In the genomic region with DNA sequence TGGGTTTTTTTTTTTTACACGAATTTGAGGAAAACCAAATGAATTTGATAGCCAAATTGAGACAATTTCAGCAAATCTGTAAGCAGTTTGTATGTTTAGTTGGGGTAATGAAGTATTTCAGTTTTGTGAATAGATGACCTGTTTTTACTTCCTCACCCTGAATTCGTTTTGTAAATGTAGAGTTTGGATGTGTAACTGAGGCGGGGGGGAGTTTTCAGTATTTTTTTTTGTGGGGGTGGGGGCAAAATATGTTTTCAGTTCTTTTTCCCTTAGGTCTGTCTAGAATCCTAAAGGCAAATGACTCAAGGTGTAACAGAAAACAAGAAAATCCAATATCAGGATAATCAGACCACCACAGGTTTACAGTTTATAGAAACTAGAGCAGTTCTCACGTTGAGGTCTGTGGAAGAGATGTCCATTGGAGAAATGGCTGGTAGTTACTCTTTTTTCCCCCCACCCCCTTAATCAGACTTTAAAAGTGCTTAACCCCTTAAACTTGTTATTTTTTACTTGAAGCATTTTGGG, we compare ENCODE assay signal across 8 cellular contexts. TPM values are rescaled to one million over a fixed set of nuclear protein-coding genes. Genes with fewer than 3 reads are reported as not detected.
DNase-seq lines count a peak whose midpoint lies in the region; ATAC-seq, FAIRE-seq and TF ChIP-seq lines count a peak whose summit lies in the region.

No MANE protein-coding gene starts in this region.

- H3K36me3 ChIP-seq in HCT116 (ENCODE audit: control insufficient read depth in 1 of 2, insufficient read depth in 2 of 2, low read length in 2 of 2), result peaks cover 48 to 64% of the 10 kb centered on the region in 2 experiments
- peaks cover 71% of the 10 kb centered on the region for H3K36me3 ChIP-seq in K562 (ENCODE audit: control insufficient read depth, insufficient read depth, low read length)
- peaks cover 11 to 43% (median 29%) of the 10 kb centered on the region in 4 donors for H3K36me3 ChIP-seq in right lobe of liver

- in situ Hi-C loops in K562 (cut with MboI), result no loop called here

- H3K79me2 ChIP-seq in HCT116 (ENCODE audit: insufficient read depth, low read length) (peaks cover 96% of the 10 kb centered on the region), K562 (ENCODE audit: control insufficient read depth, insufficient read depth, low read length) (peaks cover 97% of the 10 kb centered on the region)

- no peak for FAIRE-seq in K562 (lab: Jason Lieb, UNC)

- H2AFZ ChIP-seq in HCT116 (ENCODE audit: low read depth, low read length, poor library complexity, severe bottlenecking) (no peak overlapping the region), K562 (ENCODE audit: low read depth, low read length) (no peak overlapping the region)

- WGBS in K562 (ENCODE audit: insufficient coverage, low coverage, missing lambda C conversion rate), result 0% methylated on average over 4 of the region's 4 CpGs
- 0% methylated on average over 4 of the region's 4 CpGs for WGBS in right lobe of liver (ENCODE audit: insufficient coverage, low coverage, low lambda C conversion rate, missing lambda C conversion rate)

- TF ChIP-seq RAD21 in HCT116 (IDR thresholded peaks at IDR 0.05; ENCODE audit: low read depth) (no peak), K562 (CRISPR knock-in tag; conservative IDR thresholded peaks at IDR 0.05 in 1 of 2, IDR thresholded peaks at IDR 0.05 in 1 of 2) (no peak)

- CTCF ChIA-PET in HCT116 (lab: Charles Lee), result interaction anchor here (1.3 kb wide), 1 partner anchor 9 kb away, joined by 3 read pairs; no protein-coding TSS in a partner anchor
- CTCF ChIA-PET in K562 (lab: Yijun Ruan, JAX; ENCODE audit: low intra/inter-chr PET ratio), result no interaction called here

- H3K9me2 ChIP-seq in HCT116 (ENCODE audit: insufficient read depth), result no peaks in the 10 kb centered on the region

- no peak for TF ChIP-seq EP300 in K562 (IDR thresholded peaks at IDR 0.05; ENCODE audit: low read length)

- BruUV-seq in HCT116 (replicated peaks; lab: Mats Ljungman, UMichigan), result no TSS peak
- BruUV-seq in K562 (replicated peaks; lab: Mats Ljungman, UMichigan), result no TSS peak

- ATAC-seq in HCT116 (no peak), K562 (no peak), right lobe of liver (no peak)

- peaks cover 49 to 87% of the 10 kb centered on the region in 2 experiments for H3K4me1 ChIP-seq in HCT116 (ENCODE audit: control insufficient read depth in 1 of 2, insufficient read depth in 2 of 2, low read length in 2 of 2)
- peaks cover 8% of the 10 kb centered on the region in 2 experiments; a peak in 3 of 5 replicates for H3K4me1 ChIP-seq in K562 (replicated peaks in 1 of 2; ENCODE audit: control insufficient read depth in 2 of 2, insufficient read depth in 2 of 2, low read length in 2 of 2)
- H3K4me1 ChIP-seq in right lobe of liver, result peaks cover 0 to 42% (median 4%) of the 10 kb centered on the region in 4 donors

- H3K27ac ChIP-seq in 22Rv1 (peak overlapping the region; percentile 98), HCT116 (ENCODE audit: low read depth, low read length) (peak overlapping the region; percentile 98), K562 (ENCODE audit: extremely low read depth, low read depth, low read length) (peak overlapping the region; percentile 99), right lobe of liver (peak overlapping the region; percentile 99 to 100 (median 100))

- H3K27me3 ChIP-seq in HCT116 (ENCODE audit: insufficient read depth, low read length), result no peaks in the 10 kb centered on the region
- no peaks in the 10 kb centered on the region for H3K27me3 ChIP-seq in K562 (ENCODE audit: control insufficient read depth in 2 of 2, insufficient read depth in 2 of 2, low read length in 2 of 2)
- no peaks in the 10 kb centered on the region for H3K27me3 ChIP-seq in right lobe of liver

- H3K4me2 ChIP-seq in HCT116 (ENCODE audit: low read length), result peak overlapping the region; percentile 85
- H3K4me2 ChIP-seq in K562 (ENCODE audit: insufficient read depth, low read length), result peak overlapping the region; percentile 94

- POLR2A ChIA-PET in HCT116 (lab: Charles Lee), result interaction anchor here (0.7 to 26.7 kb wide), 17 partner anchors 7 to 171 kb away, joined by 3 to 1499 read pairs (median 4); partner anchors contain the start of genes NEAT1, PCNX3 and ZNRD2
- POLR2A ChIA-PET in K562 (lab: Yijun Ruan, JAX), result interaction anchor here (0.6 to 27.6 kb wide), 51 partner anchors 8 to 1897 kb away, joined by 3 to 2118 read pairs (median 15); partner anchors contain the start of genes DPF2, FAM89B, FRMD8 and KCNK7

- DNase-seq in HCT116 (ENCODE audit: low read depth, low spot score) (no peak), K562 (ENCODE audit: extremely low read depth in 1 of 4, low spot score in 3 of 4) (peak in 1 of 4 experiments; percentile 12), right lobe of liver (no peak), activated T-cell treated with anti-CD3 and anti-CD28 coated beads for 4 hours (no peak), DMS 273 treated with DMSO at 0.1 percent for 48 hours (lab: John Stamatoyannopoulos, UW) (no peak), GM19238 (ENCODE audit: insufficient read length, low spot score) (no peak)
- no peak for DNase-seq in activated CD8-positive, alpha-beta memory T cell treated with anti-CD3 and anti-CD28 coated beads, Interleukin-2, amount 50 U/mL, for 4 hours

- intact Hi-C loops in HCT116 (cut with micrococcal nuclease) (no loop called here), K562 (cut with micrococcal nuclease) (no loop called here), right lobe of liver (cut with DNase I) (no loop called here)

- H3K9me3 ChIP-seq in HCT116 (ENCODE audit: control insufficient read depth in 1 of 2, insufficient read depth in 1 of 2, low read depth in 1 of 2, low read length in 2 of 2) (no peaks in the 10 kb centered on the region), K562 (replicated peaks; ENCODE audit: control insufficient read depth, insufficient read depth, low read depth, low read length) (no peaks in the 10 kb centered on the region), right lobe of liver (no peaks in the 10 kb centered on the region)

- H4K20me1 ChIP-seq in HCT116 (ENCODE audit: insufficient read depth) (peaks cover 65% of the 10 kb centered on the region), K562 (replicated peaks; ENCODE audit: control insufficient read depth, insufficient read depth, low read length) (peaks cover 69% of the 10 kb centered on the region)

- H3K9ac ChIP-seq in HCT116 (ENCODE audit: low read length), result peak overlapping the region; percentile 93
- peak overlapping the region; percentile 100 for H3K9ac ChIP-seq in K562 (ENCODE audit: insufficient read depth in 1 of 2, low read depth in 2 of 2, low read length in 2 of 2)

- TF ChIP-seq POLR2A in HCT116 (IDR thresholded peaks at IDR 0.05; ENCODE audit: borderline replicate concordance, extremely low read depth, insufficient read depth, insufficient read length) (no peak), K562 (conservative IDR thresholded peaks at IDR 0.05) (no peak), right lobe of liver (IDR thresholded peaks at IDR 0.05) (no peak)

- H3K9me1 ChIP-seq in K562 (ENCODE audit: control insufficient read depth, insufficient read depth, low read length), result peaks cover 5% of the 10 kb centered on the region

- H3K4me3 ChIP-seq in HCT116 (replicated peaks in 1 of 2; ENCODE audit: low read depth in 1 of 2, low read length in 2 of 2), result peak overlapping the region; percentile 57 to 79
- H3K4me3 ChIP-seq in K562, result peak overlapping the region; percentile 84
- H3K4me3 ChIP-seq in right lobe of liver, result peak overlapping the region; percentile 61 to 75 (median 67)

- RAD21 ChIA-PET in HCT116 (lab: Charles Lee; ENCODE audit: low non-redundant PET in 1 of 2, low total read pairs in 2 of 2, uncharacterized antibody in 2 of 2, unreplicated experiment in 2 of 2), result interaction anchor here in 1 of 2 experiments (5.1 kb wide), 1 partner anchor 29 kb away, joined by 27 read pairs; no protein-coding TSS in a partner anchor

- TF ChIP-seq CTCF in 22Rv1 (IDR thresholded peaks at IDR 0.05) (no peak), HCT116 (IDR thresholded peaks at IDR 0.05 in 2 of 3, conservative IDR thresholded peaks at IDR 0.05 in 1 of 3; ENCODE audit: borderline replicate concordance in 1 of 3, insufficient read depth in 1 of 3, low read depth in 2 of 3, low read length in 2 of 3) (no peak), K562 (IDR thresholded peaks at IDR 0.05 in 2 of 3, conservative IDR thresholded peaks at IDR 0.05 in 1 of 3; ENCODE audit: insufficient read depth in 2 of 3, low read depth in 1 of 3, low read length in 3 of 3) (no peak), right lobe of liver (IDR thresholded peaks at IDR 0.05) (no peak)

RNA-seq across cellular contexts. Expression of gene MALAT1, which starts 2.2 kb away (rescaled TPM):
- total RNA-seq in HCT116 (2021; ENCODE audit: unreplicated experiment) (6,000 TPM), K562 (2014; rRNA removed) (1,943 and 2,212 TPM in 2 replicates), K562 (2014; rRNA removed; fragmentation: Illumina TruSeq; extraction: Trizol) (2,548 and 2,859 TPM in 2 replicates), K562 (2015; rRNA removed; fragmentation: Illumina TruSeq; extraction: Trizol) (2,437 and 2,551 TPM in 2 replicates), K562 (2021) (4,052 and 5,928 TPM in 2 replicates), right lobe of liver (1,000 to 10,000 TPM; 2,716 to 5,163 (median 3,933) TPM)
- polyA plus RNA-seq in HCT116 (2012), result 380 and 423 TPM in 2 replicates
- 25,088 and 54,166 TPM in 2 replicates for total RNA-seq in K562 (2011; cell fraction: chromatin; rRNA removed; ENCODE audit: low replicate concordance)
- total RNA-seq in K562 (2011; cell fraction: nucleolus; rRNA removed), result 9,055 and 12,105 TPM in 2 replicates
- 29,585 and 58,308 TPM in 2 replicates for total RNA-seq in K562 (2011; cell fraction: nucleoplasm; rRNA removed)
- polyA plus RNA-seq in K562 (2011; rRNA removed) (980 and 1,205 TPM in 2 replicates), K562 (2014; fragmentation: Illumina TruSeq; extraction: Trizol) (363 and 398 TPM in 2 replicates), K562 (2014; fragmentation: Nextera tagmentation; extraction: Ambion mirVana) (1,000 to 10,000 TPM; 1,606 to 8,715 TPM), K562 (2014; rRNA removed) (1,666 and 2,351 TPM in 2 replicates)
- polyA plus RNA-seq in K562 (2011; cell fraction: cytosol; rRNA removed), result 93.6 and 371 TPM in 2 replicates
- polyA plus RNA-seq in K562 (2011; cell fraction: nucleus; rRNA removed), result 5,475 and 8,513 TPM in 2 replicates
- 1,113 and 1,346 TPM in 2 replicates for polyA plus RNA-seq in K562 (2012)
- 5,106 and 10,064 TPM in 2 replicates for polyA minus RNA-seq in K562 (2011; rRNA and poly(A)+ RNA removed)
- polyA minus RNA-seq in K562 (2011; cell fraction: cytosol; rRNA and poly(A)+ RNA removed), result 2,869 and 5,041 TPM in 2 replicates
- polyA minus RNA-seq in K562 (2011; cell fraction: nucleus; rRNA and poly(A)+ RNA removed), result 20,177 and 33,147 TPM in 2 replicates

RNA-seq across cellular contexts. Expression of gene SCYL1, which starts 23.8 kb away (rescaled TPM):
- 104 TPM for total RNA-seq in HCT116 (2021; ENCODE audit: unreplicated experiment)
- 82.4 and 84.4 TPM in 2 replicates for polyA plus RNA-seq in HCT116 (2012)
- 59.7 and 207 TPM in 2 replicates for total RNA-seq in K562 (2011; cell fraction: chromatin; rRNA removed; ENCODE audit: low replicate concordance)
- total RNA-seq in K562 (2011; cell fraction: nucleolus; rRNA removed), result 125 and 130 TPM in 2 replicates
- 91.0 and 98.2 TPM in 2 replicates for total RNA-seq in K562 (2011; cell fraction: nucleoplasm; rRNA removed)
- 145 and 156 TPM in 2 replicates for total RNA-seq in K562 (2014; rRNA removed)
- total RNA-seq in K562 (2014; rRNA removed; fragmentation: Illumina TruSeq; extraction: Trizol), result 14.2 and 20.2 TPM in 2 replicates
- 57.6 and 59.0 TPM in 2 replicates for total RNA-seq in K562 (2015; rRNA removed; fragmentation: Illumina TruSeq; extraction: Trizol)
- total RNA-seq in K562 (2021), result 113 and 115 TPM in 2 replicates
- polyA plus RNA-seq in K562 (2011; rRNA removed), result 55.0 and 79.2 TPM in 2 replicates
- 121 and 188 TPM in 2 replicates for polyA plus RNA-seq in K562 (2011; cell fraction: cytosol; rRNA removed)
- 124 and 172 TPM in 2 replicates for polyA plus RNA-seq in K562 (2011; cell fraction: nucleus; rRNA removed)
- polyA plus RNA-seq in K562 (2012), result 54.7 and 95.3 TPM in 2 replicates
- 76.1 and 81.3 TPM in 2 replicates for polyA plus RNA-seq in K562 (2014; fragmentation: Illumina TruSeq; extraction: Trizol)
- polyA plus RNA-seq in K562 (2014; fragmentation: Nextera tagmentation; extraction: Ambion mirVana), result 1 to 10 TPM; 1.9 to 4.7 TPM
- polyA plus RNA-seq in K562 (2014; rRNA removed), result 96.0 and 104 TPM in 2 replicates
- 27.0 and 42.0 TPM in 2 replicates for polyA minus RNA-seq in K562 (2011; rRNA and poly(A)+ RNA removed)
- 62.5 and 74.3 TPM in 2 replicates for polyA minus RNA-seq in K562 (2011; cell fraction: cytosol; rRNA and poly(A)+ RNA removed)
- polyA minus RNA-seq in K562 (2011; cell fraction: nucleus; rRNA and poly(A)+ RNA removed), result 31.2 and 38.2 TPM in 2 replicates
- total RNA-seq in right lobe of liver, result 10 to 100 TPM; 51.3 to 82.3 (median 57.0) TPM

RNA-seq across cellular contexts. Expression of gene LTBP3, which starts 57.1 kb away (rescaled TPM):
- total RNA-seq in HCT116 (2021; ENCODE audit: unreplicated experiment) (248 TPM), K562 (2014; rRNA removed) (15.0 and 19.3 TPM in 2 replicates), K562 (2014; rRNA removed; fragmentation: Illumina TruSeq; extraction: Trizol) (1.3 and 1.7 TPM in 2 replicates), K562 (2015; rRNA removed; fragmentation: Illumina TruSeq; extraction: Trizol) (3.8 and 4.4 TPM in 2 replicates), K562 (2021) (17.1 and 18.8 TPM in 2 replicates), right lobe of liver (10 to 100 TPM; 26.6 to 94.1 (median 46.8) TPM)
- polyA plus RNA-seq in HCT116 (2012), result 238 and 328 TPM in 2 replicates
- 78.9 and 182 TPM in 2 replicates for total RNA-seq in K562 (2011; cell fraction: chromatin; rRNA removed; ENCODE audit: low replicate concordance)
- 71.7 and 81.2 TPM in 2 replicates for total RNA-seq in K562 (2011; cell fraction: nucleolus; rRNA removed)
- total RNA-seq in K562 (2011; cell fraction: nucleoplasm; rRNA removed), result 77.2 and 120 TPM in 2 replicates
- polyA plus RNA-seq in K562 (2011; rRNA removed) (7.4 and 17.0 TPM in 2 replicates), K562 (2014; fragmentation: Illumina TruSeq; extraction: Trizol) (4.8 and 6.9 TPM in 2 replicates), K562 (2014; fragmentation: Nextera tagmentation; extraction: Ambion mirVana) (under 1 TPM; 0.06 to 0.14 TPM), K562 (2014; rRNA removed) (14.6 and 20.5 TPM in 2 replicates)
- 13.4 and 20.3 TPM in 2 replicates for polyA plus RNA-seq in K562 (2011; cell fraction: cytosol; rRNA removed)
- polyA plus RNA-seq in K562 (2011; cell fraction: nucleus; rRNA removed), result 102 and 163 TPM in 2 replicates
- polyA plus RNA-seq in K562 (2012), result 19.2 and 25.7 TPM in 2 replicates
- polyA minus RNA-seq in K562 (2011; rRNA and poly(A)+ RNA removed), result 6.4 and 7.8 TPM in 2 replicates
- 7.6 and 12.6 TPM in 2 replicates for polyA minus RNA-seq in K562 (2011; cell fraction: cytosol; rRNA and poly(A)+ RNA removed)
- 18.2 and 23.1 TPM in 2 replicates for polyA minus RNA-seq in K562 (2011; cell fraction: nucleus; rRNA and poly(A)+ RNA removed)
